23 cellular contexts compared by ENCODE assay signal in the genomic region with DNA sequence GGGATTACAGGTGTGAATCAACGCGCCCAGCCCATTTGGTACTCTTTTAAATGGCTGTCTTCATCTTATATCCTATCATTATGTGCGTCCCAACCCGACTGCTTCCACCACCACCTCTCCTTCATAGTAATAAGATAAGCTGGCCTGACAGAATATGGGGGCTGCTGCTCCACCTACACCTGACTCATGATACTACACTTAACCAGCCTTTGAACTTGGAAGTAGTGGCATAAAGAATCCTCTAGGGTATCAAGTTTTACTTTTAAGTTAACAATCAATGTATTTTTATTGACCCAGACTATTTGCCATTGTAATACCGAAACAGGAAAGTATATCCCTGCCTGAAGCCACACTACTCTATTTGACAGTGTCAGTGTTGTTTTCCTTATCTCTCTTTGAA. TPM values are rescaled to one million over a fixed set of nuclear protein-coding genes. Genes with fewer than 3 reads are reported as not detected.
"Had no signal": no experiment of that assay in that cellular context is flagged by ENCODE, and none has a peak within 500 bp of the region (broad histone marks: within the 10 kb centered on the region; RNA-seq: fewer than 3 reads in every experiment).

No MANE protein-coding gene starts in this region.

- H3K27ac ChIP-seq: dorsolateral prefrontal cortex, gastroesophageal sphincter, heart right ventricle, lower lobe of right lung, prostate gland had no signal

- DNase-seq: activated CD4-positive, alpha-beta T cell treated with anti-CD3 and anti-CD28 coated beads for 48 hours; activated CD8-positive, alpha-beta memory T cell treated with anti-CD3 and anti-CD28 coated beads for 24 hours; activated naive CD4-positive, alpha-beta T cell treated with Interleukin-2 at 50 U/mL for 16 hours; dorsolateral prefrontal cortex; heart right ventricle; left cardiac atrium; lower lobe of right lung; nephron progenitor cell; right cardiac atrium; small intestine; stimulated activated CD4-positive, alpha-beta T cell treated with anti-CD3 and anti-CD28 coated beads, Interleukin-4, amount 100 ng/mL, for 24 hours; stimulated activated naive CD8-positive, alpha-beta T cell treated with anti-CD3 and anti-CD28 coated beads, Interleukin-15, amount 100 ng/mL, for 72 hours; T-helper 2 cell had no signal

- H3K4me3 Mint-ChIP-seq: nephron progenitor cell; stimulated activated naive CD8-positive, alpha-beta T cell treated with anti-CD3 and anti-CD28 coated beads, Interleukin-15, amount 100 ng/mL, for 72 hours; type B pancreatic cell; WTC11 had no signal

- H3K27ac Mint-ChIP-seq: nephron progenitor cell, type B pancreatic cell, WTC11 had no signal

- H3K4me3 ChIP-seq: dorsolateral prefrontal cortex, gastroesophageal sphincter, heart right ventricle, lower lobe of right lung, prostate gland had no signal

- H3K4me1 ChIP-seq: lower lobe of right lung, prostate gland had no signal

- H3K27me3 Mint-ChIP-seq: stimulated activated naive CD8-positive, alpha-beta T cell treated with anti-CD3 and anti-CD28 coated beads, Interleukin-15, amount 100 ng/mL, for 72 hours; type B pancreatic cell had no signal

- H3K9me3 ChIP-seq: gastroesophageal sphincter, heart right ventricle, lower lobe of right lung, prostate gland had no signal

- H3K27me3 ChIP-seq: dorsolateral prefrontal cortex, gastroesophageal sphincter, heart right ventricle had no signal

- FAIRE-seq: endometrium, small intestine had no signal

- H3K4me1 Mint-ChIP-seq: nephron progenitor cell; stimulated activated naive CD8-positive, alpha-beta T cell treated with anti-CD3 and anti-CD28 coated beads, Interleukin-15, amount 100 ng/mL, for 72 hours had no signal

- H3K9me3 Mint-ChIP-seq: nephron progenitor cell; stimulated activated naive CD8-positive, alpha-beta T cell treated with anti-CD3 and anti-CD28 coated beads, Interleukin-15, amount 100 ng/mL, for 72 hours; type B pancreatic cell; WTC11 had no signal

- ATAC-seq: gastroesophageal sphincter; heart right ventricle; left cardiac atrium; lower lobe of right lung; right cardiac atrium; stimulated activated naive CD8-positive, alpha-beta T cell treated with anti-CD3 and anti-CD28 coated beads, Interleukin-15, amount 100 ng/mL, for 72 hours; WTC11 had no signal

RNA-seq across cellular contexts. Expression of a gene that starts 18.8 kb away (rescaled TPM):
- total RNA-seq: cardiac septum, gastroesophageal sphincter, heart right ventricle, left cardiac atrium, lower lobe of right lung, omental fat pad, right cardiac atrium, temporal lobe, WTC11 had no signal
- polyA plus RNA-seq: adipose tissue, esophagus, heart right ventricle, right cardiac atrium, small intestine had no signal
